16 cellular contexts compared by ENCODE assay signal in genomic region chr5:91111473-91112238, GRCh38.
DNase-seq lines count a peak whose midpoint lies in the region; ATAC-seq and TF ChIP-seq lines count a peak whose summit lies in the region.
"Had no signal": no experiment of that assay in that cellular context is flagged by ENCODE, and none has a peak within 500 bp of the region (broad histone marks: within the 10 kb centered on the region; RNA-seq: fewer than 3 reads in every experiment).

No MANE protein-coding gene starts in this region.

- TF ChIP-seq CTCF in suprapubic skin (IDR thresholded peaks at IDR 0.05): no peak

- in situ Hi-C loops in SK-MEL-5 (cut with HindIII; ENCODE audit: low pct_unique_long_range_greater_than_20kb, low sequenced_read_pairs): no loop called here

- H3K27ac ChIP-seq in suprapubic skin: peak overlapping the region; percentile 48

- 67% methylated on average over 2 of the region's 2 CpGs for WGBS in suprapubic skin

- no peak for ATAC-seq in GM18870 (IDR thresholded peaks at IDR 0.05; ENCODE audit: unreplicated experiment)
- ATAC-seq: activated CD8-positive, alpha-beta T cell treated with anti-CD3 and anti-CD28 coated beads for 36 hours; stimulated activated naive CD8-positive, alpha-beta T cell treated with anti-CD3 and anti-CD28 coated beads, Interleukin-15, amount 100 ng/mL, for 72 hours; T-cell had no signal

- H3K4me3 ChIP-seq in suprapubic skin: no peak overlapping the region
- H3K4me3 ChIP-seq: coronary artery had no signal

- TF ChIP-seq POLR2A in suprapubic skin (IDR thresholded peaks at IDR 0.05): no peak

- no peaks in the 10 kb centered on the region for H3K36me3 ChIP-seq in suprapubic skin

- no peaks in the 10 kb centered on the region for H3K9me3 ChIP-seq in suprapubic skin

- DNase-seq in SK-MEL-5 (ENCODE audit: low read depth, low spot score) (peak; percentile 71), foreskin melanocyte (peak; percentile 72), medulla oblongata (ENCODE audit: extremely low spot score) (peak; percentile 78), suprapubic skin (ENCODE audit: low spot score in 2 of 2) (no peak), NCI-H524 treated with DMSO at 0.1 percent for 48 hours (lab: John Stamatoyannopoulos, UW) (no peak)
- no peak for DNase-seq in activated CD4-positive, alpha-beta T cell treated with anti-CD3 and anti-CD28 coated beads for 48 hours
- DNase-seq: activated CD8-positive, alpha-beta T cell treated with anti-CD3 and anti-CD28 coated beads for 36 hours; activated T-cell treated with anti-CD3 and anti-CD28 coated beads, Interleukin-2, amount 50 U/mL, for 48 hours; glutamatergic neuron; NCI-H187 treated with DMSO at 0.1 percent for 48 hours; NCI-H446 treated with DMSO at 0.1 percent for 48 hours; stimulated activated CD4-positive, alpha-beta T cell treated with anti-CD3 and anti-CD28 coated beads, Interleukin-2, amount 100 ng/mL, for 24 hours; stimulated activated naive CD8-positive, alpha-beta T cell treated with anti-CD3 and anti-CD28 coated beads, Interleukin-15, amount 100 ng/mL, for 72 hours; T-cell had no signal

- no peak for TF ChIP-seq EP300 in suprapubic skin (IDR thresholded peaks at IDR 0.05)

- H3K4me1 ChIP-seq in suprapubic skin: peaks cover 19% of the 10 kb centered on the region

- no peaks in the 10 kb centered on the region for H3K27me3 ChIP-seq in suprapubic skin

Comparison
In these comparisons a context has a peak if more than half of its experiments do, and no peak if none do; other contexts are left out.
1. DNase-seq: peak in SK-MEL-5 (single experiment), foreskin melanocyte (single experiment) and medulla oblongata (single experiment); none in suprapubic skin (0 of 2), NCI-H524 treated with DMSO at 0.1 percent for 48 hours (single experiment) and activated CD4-positive, alpha-beta T cell treated with anti-CD3 and anti-CD28 coated beads for 48 hours (single experiment).